Comparison of ENCODE assay signal across 2 cellular contexts in the genomic region with DNA sequence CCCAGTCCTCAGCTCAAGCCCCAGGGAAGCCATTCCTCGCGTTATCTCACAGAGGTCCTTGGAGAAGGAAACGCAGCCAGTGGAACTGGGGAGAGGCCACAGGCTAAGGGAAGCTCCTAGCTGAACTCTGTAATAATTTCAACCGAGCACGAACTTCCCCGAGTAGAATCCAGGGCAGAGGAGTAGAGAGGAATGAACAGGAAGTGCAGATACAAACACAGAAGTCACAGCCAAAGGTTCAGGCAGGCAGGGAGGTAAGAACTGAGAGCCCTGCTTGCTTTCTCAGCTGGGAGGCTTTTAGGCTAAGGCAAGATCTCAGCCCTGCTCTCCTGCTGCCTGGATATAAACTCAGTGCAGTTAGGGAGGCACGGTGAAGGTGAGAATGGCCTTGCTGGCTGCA.
TF ChIP-seq lines count a peak whose summit lies in the region.

No MANE protein-coding gene starts in this region.

TF ChIP-seq in IMR-90, 13 proteins besides CTCF, POLR2A, EP300 and RAD21 (continued from another document):
- TF ChIP-seq, protein P1, sequence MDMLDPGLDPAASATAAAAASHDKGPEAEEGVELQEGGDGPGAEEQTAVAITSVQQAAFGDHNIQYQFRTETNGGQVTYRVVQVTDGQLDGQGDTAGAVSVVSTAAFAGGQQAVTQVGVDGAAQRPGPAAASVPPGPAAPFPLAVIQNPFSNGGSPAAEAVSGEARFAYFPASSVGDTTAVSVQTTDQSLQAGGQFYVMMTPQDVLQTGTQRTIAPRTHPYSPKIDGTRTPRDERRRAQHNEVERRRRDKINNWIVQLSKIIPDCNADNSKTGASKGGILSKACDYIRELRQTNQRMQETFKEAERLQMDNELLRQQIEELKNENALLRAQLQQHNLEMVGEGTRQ (IDR thresholded peaks at IDR 0.05; ENCODE audit: low read depth, low read length), result no peak
- TF ChIP-seq CEBPB (IDR thresholded peaks at IDR 0.05; ENCODE audit: low read depth, low read length), result no peak
- TF ChIP-seq SMC3 (IDR thresholded peaks at IDR 0.05; ENCODE audit: low read depth, low read length), result no peak
- TF ChIP-seq RCOR1 (IDR thresholded peaks at IDR 0.05; ENCODE audit: insufficient replicate concordance, low read length), result no peak
- no peak for TF ChIP-seq CHD1 (IDR thresholded peaks at IDR 0.05; ENCODE audit: low read depth, low read length)
- no peak for TF ChIP-seq BHLHE40 (IDR thresholded peaks at IDR 0.05; ENCODE audit: low read depth, low read length)
- no peak for TF ChIP-seq MAFK (IDR thresholded peaks at IDR 0.05; ENCODE audit: low read depth, low read length)
TF ChIP-seq in IMR-90: peak in this region for 0.

TF ChIP-seq in SK-N-SH treated with all-trans-retinoic acid at 6 μM for 48 hours, 23 proteins besides CTCF, POLR2A, EP300 and RAD21 (continued from another document):
- TF ChIP-seq CSRNP3 (CRISPR knock-in tag; IDR thresholded peaks at IDR 0.05) (no peak), PATZ1 (CRISPR knock-in tag; IDR thresholded peaks at IDR 0.05; ENCODE audit: borderline replicate concordance) (no peak), OSR1 (CRISPR knock-in tag; IDR thresholded peaks at IDR 0.05) (no peak), CREB5 (CRISPR knock-in tag; IDR thresholded peaks at IDR 0.05; ENCODE audit: low read depth) (no peak), PPARA (CRISPR knock-in tag; IDR thresholded peaks at IDR 0.05; ENCODE audit: borderline replicate concordance) (no peak), ZNF70 (CRISPR knock-in tag; IDR thresholded peaks at IDR 0.05) (no peak), ISL1 (CRISPR knock-in tag; IDR thresholded peaks at IDR 0.05) (no peak), ESRRG (CRISPR knock-in tag; IDR thresholded peaks at IDR 0.05) (no peak)
- TF ChIP-seq, protein P2, sequence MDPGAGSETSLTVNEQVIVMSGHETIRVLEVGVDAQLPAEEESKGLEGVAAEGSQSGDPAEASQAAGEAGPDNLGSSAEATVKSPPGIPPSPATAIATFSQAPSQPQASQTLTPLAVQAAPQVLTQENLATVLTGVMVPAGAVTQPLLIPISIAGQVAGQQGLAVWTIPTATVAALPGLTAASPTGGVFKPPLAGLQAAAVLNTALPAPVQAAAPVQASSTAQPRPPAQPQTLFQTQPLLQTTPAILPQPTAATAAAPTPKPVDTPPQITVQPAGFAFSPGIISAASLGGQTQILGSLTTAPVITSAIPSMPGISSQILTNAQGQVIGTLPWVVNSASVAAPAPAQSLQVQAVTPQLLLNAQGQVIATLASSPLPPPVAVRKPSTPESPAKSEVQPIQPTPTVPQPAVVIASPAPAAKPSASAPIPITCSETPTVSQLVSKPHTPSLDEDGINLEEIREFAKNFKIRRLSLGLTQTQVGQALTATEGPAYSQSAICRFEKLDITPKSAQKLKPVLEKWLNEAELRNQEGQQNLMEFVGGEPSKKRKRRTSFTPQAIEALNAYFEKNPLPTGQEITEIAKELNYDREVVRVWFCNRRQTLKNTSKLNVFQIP (CRISPR knock-in tag; IDR thresholded peaks at IDR 0.05; ENCODE audit: borderline replicate concordance, low read depth), result no peak
